In the genomic region with DNA sequence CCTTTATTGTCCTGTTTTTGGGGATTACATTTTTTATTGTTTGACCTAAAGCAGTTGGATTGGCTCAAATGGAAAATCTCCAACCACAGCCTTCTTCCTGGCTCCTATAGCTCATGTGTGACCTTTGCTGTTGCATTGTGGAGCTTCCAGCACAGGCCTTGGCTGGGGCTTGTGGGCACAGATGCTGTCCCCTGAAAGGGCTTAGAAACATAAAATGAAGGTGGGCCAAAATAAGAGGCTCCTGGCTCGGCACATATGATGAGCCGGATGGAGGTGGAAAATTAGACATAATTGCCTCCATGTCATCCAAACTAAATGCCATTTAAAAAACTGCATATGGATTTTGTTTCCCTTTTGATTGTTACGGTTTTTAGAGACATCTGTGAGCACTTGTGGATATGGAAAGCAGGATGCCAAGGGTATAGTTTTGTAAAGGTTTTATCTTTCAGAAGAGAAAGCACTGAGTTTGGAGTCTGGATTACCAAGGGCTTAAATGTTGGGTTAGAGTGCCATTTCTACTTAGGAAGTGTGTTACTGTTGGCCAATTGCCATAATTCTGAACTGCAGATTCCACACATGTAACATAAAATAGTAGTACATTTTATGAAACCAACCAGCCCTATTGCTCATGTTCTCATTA, we compare ENCODE assay signal across 25 cellular contexts.
DNase-seq lines count a peak whose midpoint lies in the region; ATAC-seq and TF ChIP-seq lines count a peak whose summit lies in the region.
"Had no signal": no experiment of that assay in that cellular context is flagged by ENCODE, and none has a peak within 500 bp of the region (broad histone marks: within the 10 kb centered on the region; RNA-seq: fewer than 3 reads in every experiment).

No MANE protein-coding gene starts in this region.

- H3K36me3 Mint-ChIP-seq in MCF 10A (ENCODE audit: insufficient read depth, unreplicated experiment): no peaks in the 10 kb centered on the region
- H3K36me3 Mint-ChIP-seq: CD4-positive, CD25-positive, alpha-beta regulatory T cell; T-cell had no signal

- H3K4me1 Mint-ChIP-seq in MCF 10A (ENCODE audit: insufficient read depth, unreplicated experiment): no peaks in the 10 kb centered on the region
- H3K4me1 Mint-ChIP-seq: CD4-positive, CD25-positive, alpha-beta regulatory T cell; T-cell had no signal

- POLR2A ChIA-PET in MCF 10A (lab: Yijun Ruan, JAX): no interaction called here

- no peak overlapping the region for H3K4me3 Mint-ChIP-seq in MCF 10A (ENCODE audit: unreplicated experiment)
- H3K4me3 Mint-ChIP-seq: CD4-positive, CD25-positive, alpha-beta regulatory T cell; T-cell had no signal

- intact Hi-C loops in MCF 10A (cut with micrococcal nuclease): no loop called here

- H3K4me3 ChIP-seq in fibroblast of the aortic adventitia (ENCODE audit: low read depth, low read length): no peak overlapping the region
- H3K4me3 ChIP-seq: BLaER1, PC-9, SJSA1 had no signal

- peak; percentile 40 for DNase-seq in DMS53 (lab: John Stamatoyannopoulos, UW)
- DNase-seq in DMS53 treated with DMSO at 0.1 percent for 48 hours (lab: John Stamatoyannopoulos, UW; ENCODE audit: unreplicated experiment): no peak
- peak; percentile 39 to 82 for DNase-seq in NCI-H524 (lab: John Stamatoyannopoulos, UW)
- no peak for DNase-seq in NCI-H524 treated with DMSO at 0.1 percent for 48 hours (lab: John Stamatoyannopoulos, UW)
- peak; percentile 92 for DNase-seq in NCI-H446 treated with DMSO at 0.1 percent for 48 hours (lab: John Stamatoyannopoulos, UW)
- peak; percentile 2 for DNase-seq in fibroblast of the aortic adventitia (ENCODE audit: low read depth)
- DNase-seq in MCF 10A (ENCODE audit: unreplicated experiment): no peak
- DNase-seq: 8988T; CD4-positive, CD25-positive, alpha-beta regulatory T cell; DMS79; EL; GF-D8; HCEC 1CT; IMR-90; KG1; MM.1S; NCI-H1417 treated with DMSO at 0.1 percent for 48 hours; NCI-H2029; NCI-H774; PC-9; T-cell had no signal

- ATAC-seq in HG02623 (IDR thresholded peaks at IDR 0.05; ENCODE audit: unreplicated experiment): no peak
- ATAC-seq: Right ventricle myocardium inferior, T-cell had no signal

- no TSS peak for BruUV-seq in MCF 10A (replicated peaks; lab: Mats Ljungman, UMichigan)

- H3K27ac Mint-ChIP-seq in MCF 10A (ENCODE audit: low read depth, unreplicated experiment): no peak overlapping the region
- H3K27ac Mint-ChIP-seq: CD4-positive, CD25-positive, alpha-beta regulatory T cell; T-cell had no signal

- peaks cover 8% of the 10 kb centered on the region for H3K9me3 Mint-ChIP-seq in MCF 10A (ENCODE audit: unreplicated experiment)

- peaks cover 18% of the 10 kb centered on the region for H3K27me3 Mint-ChIP-seq in MCF 10A (ENCODE audit: insufficient read depth, unreplicated experiment)
- H3K27me3 Mint-ChIP-seq: CD4-positive, CD25-positive, alpha-beta regulatory T cell; T-cell had no signal

- TF ChIP-seq CTCF in fibroblast of the aortic adventitia (IDR thresholded peaks at IDR 0.05; ENCODE audit: insufficient read depth, low read length) (no peak), MCF 10A (IDR thresholded peaks at IDR 0.05; ENCODE audit: unreplicated experiment) (no peak)

- CTCF ChIA-PET in MCF 10A (lab: Yijun Ruan, JAX): interaction anchor here (0.9 kb wide), 1 partner anchor 12 kb away, joined by 3 read pairs; no protein-coding TSS in a partner anchor

Comparison
In these comparisons a context has a peak if more than half of its experiments do, and no peak if none do; other contexts are left out.
1. DNase-seq: peak in DMS53 (single experiment), NCI-H524 (2 of 2), NCI-H446 treated with DMSO at 0.1 percent for 48 hours (single experiment) and fibroblast of the aortic adventitia (single experiment); none in DMS53 treated with DMSO at 0.1 percent for 48 hours (single experiment), NCI-H524 treated with DMSO at 0.1 percent for 48 hours (single experiment) and MCF 10A (single experiment).